8 cellular contexts compared by ENCODE assay signal in genomic region chr2:3576325-3576630, GRCh38. TPM values are rescaled to one million over a fixed set of nuclear protein-coding genes. Genes with fewer than 3 reads are reported as not detected.
A peak's percentile ranks its signal among the peaks of the same experiment; 100 is the strongest.
DNase-seq lines count a peak whose midpoint lies in the region; ATAC-seq and TF ChIP-seq lines count a peak whose summit lies in the region.
"Not testable (repeated sequence)": the region's sequence is repeated elsewhere in the genome, so short reads cannot be mapped to it uniquely, and the experiment has no call there.

No MANE protein-coding gene starts in this region.

- H3K27me3 ChIP-seq in HCT116 (ENCODE audit: insufficient read depth, low read length); SJSA1 (replicated peaks); effector memory CD4-positive, alpha-beta T cell (replicated peaks; ENCODE audit: control insufficient read depth, insufficient read depth, low read length, poor library complexity, severe bottlenecking); iPS DF 6.9 (ENCODE audit: control insufficient read depth, insufficient read depth, low read length); spleen (replicated peaks in 1 of 7): not testable (repeated sequence)

- not testable (repeated sequence) for TF ChIP-seq CTCF in AG04449 (IDR thresholded peaks at IDR 0.05; ENCODE audit: insufficient read depth, low read length, missing control alignments); HCT116 (IDR thresholded peaks at IDR 0.05 in 2 of 3, conservative IDR thresholded peaks at IDR 0.05 in 1 of 3; ENCODE audit: borderline replicate concordance in 1 of 3, insufficient read depth in 1 of 3, low read depth in 2 of 3, low read length in 2 of 3); spleen (IDR thresholded peaks at IDR 0.05 in 8 of 11, conservative IDR thresholded peaks at IDR 0.05 in 3 of 11)

- intact Hi-C loops in HCT116 (cut with micrococcal nuclease): not testable (repeated sequence)
- intact Hi-C loops in spleen (cut with DNase I; ENCODE audit: low total_unique reads): loop anchor here (5.0 kb wide), 1 partner anchor 76 kb away; no protein-coding TSS in a partner anchor

- peaks cover 28 to 49% (median 44%) of the 10 kb centered on the region in 4 donors for H3K4me1 Mint-ChIP-seq in naive thymus-derived CD8-positive, alpha-beta T cell

- peaks cover 37% of the 10 kb centered on the region; the same call in 1 of the 2 replicates for H4K20me1 ChIP-seq in HCT116 (ENCODE audit: insufficient read depth)

- H3K9ac ChIP-seq in HCT116 (ENCODE audit: low read length): peak overlapping the region; percentile 97

- BruUV-seq in HCT116 (replicated peaks; lab: Mats Ljungman, UMichigan): not testable (repeated sequence)

- H3K27ac Mint-ChIP-seq in activated naive CD4-positive, alpha-beta T cell treated with anti-CD3 and anti-CD28 coated beads, Interleukin-2, amount 50 U/mL, for 72 hours: peak overlapping the region; percentile 94 to 98
- peak overlapping the region; percentile 95 to 98 (median 97) for H3K27ac Mint-ChIP-seq in naive thymus-derived CD8-positive, alpha-beta T cell

- RAD21 ChIA-PET in HCT116 (lab: Charles Lee; ENCODE audit: low non-redundant PET in 1 of 2, low total read pairs in 2 of 2, uncharacterized antibody in 2 of 2, unreplicated experiment in 2 of 2): not testable (repeated sequence)

- not testable (repeated sequence) for DNase-seq in AG04449 (ENCODE audit: low read depth, low spot score); HCT116 (ENCODE audit: low read depth, low spot score); SJSA1 (ENCODE audit: low read depth in 1 of 2, low spot score in 2 of 2); activated naive CD4-positive, alpha-beta T cell treated with anti-CD3 and anti-CD28 coated beads, Interleukin-2, amount 50 U/mL, for 72 hours (ENCODE audit: low spot score in 2 of 2); effector memory CD4-positive, alpha-beta T cell; iPS DF 6.9 (ENCODE audit: low read depth, low spot score); naive thymus-derived CD8-positive, alpha-beta T cell; spleen

- POLR2A ChIA-PET in AG04449 (lab: Yijun Ruan, JAX): interaction anchor here (0.7 to 1.4 kb wide), 3 partner anchors 18 to 52 kb away, joined by 3 to 10 read pairs (median 3); partner anchors contain the start of gene RNASEH1
- POLR2A ChIA-PET in HCT116 (lab: Charles Lee): not testable (repeated sequence)
- POLR2A ChIA-PET in naive thymus-derived CD8-positive, alpha-beta T cell (lab: Charles Lee): interaction anchor here (0.6 to 4.5 kb wide), 10 partner anchors 8 to 197 kb away, joined by 3 to 63 read pairs (median 6); partner anchors contain the start of genes ADI1, RNASEH1 and TRAPPC12

- peaks cover 51 to 55% of the 10 kb centered on the region in 2 donors for H3K36me3 Mint-ChIP-seq in activated naive CD4-positive, alpha-beta T cell treated with anti-CD3 and anti-CD28 coated beads, Interleukin-2, amount 50 U/mL, for 72 hours
- H3K36me3 Mint-ChIP-seq in naive thymus-derived CD8-positive, alpha-beta T cell: peaks cover 8 to 56% (median 13%) of the 10 kb centered on the region in 3 donors

- H3K27ac ChIP-seq in HCT116 (ENCODE audit: low read depth, low read length) (peak overlapping the region; percentile 76), SJSA1 (peak overlapping the region; percentile 85), spleen (peak overlapping the region; percentile 76 to 95 (median 90))
- H3K27ac ChIP-seq in effector memory CD4-positive, alpha-beta T cell (ENCODE audit: insufficient read depth, low read length, poor library complexity, severe bottlenecking): peak overlapping the region; percentile 85
- H3K27ac ChIP-seq in iPS DF 6.9 (ENCODE audit: low read length): not testable (repeated sequence)

- H3K4me1 ChIP-seq in HCT116 (ENCODE audit: control insufficient read depth in 1 of 2, insufficient read depth in 2 of 2, low read length in 2 of 2): peaks cover 5 to 27% of the 10 kb centered on the region in 2 experiments; a peak in 3 of 4 replicates
- H3K4me1 ChIP-seq in SJSA1 (replicated peaks): peaks cover 22% of the 10 kb centered on the region
- not testable (repeated sequence) for H3K4me1 ChIP-seq in effector memory CD4-positive, alpha-beta T cell (ENCODE audit: control insufficient read depth, insufficient read depth, low read length, poor library complexity, severe bottlenecking); iPS DF 6.9 (ENCODE audit: control insufficient read depth, insufficient read depth, low read length)
- peaks cover 31 to 71% (median 52%) of the 10 kb centered on the region in 6 donors for H3K4me1 ChIP-seq in spleen

- not testable (repeated sequence) for H3K9me2 ChIP-seq in HCT116 (ENCODE audit: insufficient read depth)

- TF ChIP-seq POLR2A in HCT116 (IDR thresholded peaks at IDR 0.05; ENCODE audit: borderline replicate concordance, extremely low read depth, insufficient read depth, insufficient read length); spleen (IDR thresholded peaks at IDR 0.05): not testable (repeated sequence)

- not testable (repeated sequence) for H3K9me3 Mint-ChIP-seq in activated naive CD4-positive, alpha-beta T cell treated with anti-CD3 and anti-CD28 coated beads, Interleukin-2, amount 50 U/mL, for 72 hours; naive thymus-derived CD8-positive, alpha-beta T cell

- H2AFZ ChIP-seq in HCT116 (ENCODE audit: low read depth, low read length, poor library complexity, severe bottlenecking): not testable (repeated sequence)

- CTCF ChIA-PET in AG04449 (lab: Yijun Ruan, JAX): interaction anchor here (0.6 to 1.6 kb wide), 5 partner anchors 17 to 198 kb away, joined by 3 read pairs; partner anchors contain the start of gene EIPR1
- CTCF ChIA-PET in HCT116 (lab: Charles Lee): not testable (repeated sequence)

- peak overlapping the region; percentile 86 to 94 (median 90) for H3K4me3 Mint-ChIP-seq in naive thymus-derived CD8-positive, alpha-beta T cell

- H3K79me2 ChIP-seq in HCT116 (ENCODE audit: insufficient read depth, low read length): peaks cover 62% of the 10 kb centered on the region

- not testable (repeated sequence) for H3K9me3 ChIP-seq in HCT116 (ENCODE audit: control insufficient read depth in 1 of 2, insufficient read depth in 1 of 2, low read depth in 1 of 2, low read length in 2 of 2); SJSA1 (replicated peaks); effector memory CD4-positive, alpha-beta T cell (ENCODE audit: control insufficient read depth, low read length); iPS DF 6.9 (ENCODE audit: control insufficient read depth, insufficient read depth, low read length); spleen

- not testable (repeated sequence) for H3K27me3 Mint-ChIP-seq in naive thymus-derived CD8-positive, alpha-beta T cell

- TF ChIP-seq RAD21 in HCT116 (IDR thresholded peaks at IDR 0.05; ENCODE audit: low read depth): not testable (repeated sequence)

- ATAC-seq in HCT116; activated naive CD4-positive, alpha-beta T cell treated with anti-CD3 and anti-CD28 coated beads, Interleukin-2, amount 50 U/mL, for 72 hours; naive thymus-derived CD8-positive, alpha-beta T cell: not testable (repeated sequence)

- WGBS in iPS DF 6.9 (ENCODE audit: insufficient coverage, insufficient read length): no CpG with 5 or more reads among the region's 10 CpGs
- WGBS in spleen, 5 donors: 63 to 72% (median 69%) methylated on average over 10 of the region's 10 CpGs

- H3K4me3 ChIP-seq in AG04449 (ENCODE audit: low read depth, low read length) (peak overlapping the region; percentile 95), HCT116 (replicated peaks in 1 of 2; ENCODE audit: low read depth in 1 of 2, low read length in 2 of 2) (peak overlapping the region; percentile 88 to 95), SJSA1 (peak overlapping the region; percentile 55), iPS DF 6.9 (ENCODE audit: low read length) (peak overlapping the region; percentile 78; the same call in 1 of the 2 replicates), spleen (peak overlapping the region; percentile 61 to 86 (median 71))
- peak overlapping the region; percentile 74 for H3K4me3 ChIP-seq in effector memory CD4-positive, alpha-beta T cell (ENCODE audit: insufficient read depth, low read depth, low read length, poor library complexity, severe bottlenecking)

- H3K36me3 ChIP-seq in HCT116 (ENCODE audit: control insufficient read depth in 1 of 2, insufficient read depth in 2 of 2, low read length in 2 of 2) (peaks cover 47 to 55% of the 10 kb centered on the region in 2 experiments), SJSA1 (peaks cover 59% of the 10 kb centered on the region), iPS DF 6.9 (ENCODE audit: control insufficient read depth, insufficient read depth, low read length) (peaks cover 35% of the 10 kb centered on the region), spleen (peaks cover 0 to 53% (median 47%) of the 10 kb centered on the region in 6 donors)
- peaks cover 48% of the 10 kb centered on the region for H3K36me3 ChIP-seq in effector memory CD4-positive, alpha-beta T cell (ENCODE audit: control insufficient read depth, insufficient read depth, low read length)

- H3K4me2 ChIP-seq in HCT116 (ENCODE audit: low read length): peak overlapping the region; percentile 77

RNA-seq across cellular contexts. Expression of gene RPS7, which starts 1.2 kb away (rescaled TPM):
- total RNA-seq in HCT116 (2021; ENCODE audit: unreplicated experiment) (1,694 TPM), spleen (1,000 to 10,000 TPM in 6 of 7 donors, 100 to 1,000 TPM in 1; 901 to 3,930 (median 1,217) TPM)
- 1,040 and 1,126 TPM in 2 replicates for polyA plus RNA-seq in HCT116 (2012)
- 2,552 and 3,656 TPM in 2 replicates for total RNA-seq in SJSA1 (2014; rRNA removed; shearing (Covaris generic))
- 1,000 to 10,000 TPM; 1,548 to 2,231 TPM for total RNA-seq in activated naive CD4-positive, alpha-beta T cell treated with anti-CD3 and anti-CD28 coated beads, Interleukin-2, amount 50 U/mL, for 72 hours
- total RNA-seq in naive thymus-derived CD8-positive, alpha-beta T cell: 1,000 to 10,000 TPM; 1,560 to 1,585 TPM
- 1,000 to 10,000 TPM; 1,167 to 1,584 (median 1,521) TPM for polyA plus RNA-seq in naive thymus-derived CD8-positive, alpha-beta T cell
- polyA plus RNA-seq in spleen: 1,000 to 10,000 TPM; 3,976 to 6,688 (median 5,664) TPM

RNA-seq across cellular contexts. Expression of gene RNASEH1, which starts 18.1 kb away (rescaled TPM):
- total RNA-seq in HCT116 (2021; ENCODE audit: unreplicated experiment) (38.2 TPM), spleen (10 to 100 TPM; 17.9 to 24.7 (median 20.3) TPM)
- polyA plus RNA-seq in HCT116 (2012): 20.6 and 23.2 TPM in 2 replicates
- total RNA-seq in SJSA1 (2014; rRNA removed; shearing (Covaris generic)): 53.0 and 57.8 TPM in 2 replicates
- 10 to 100 TPM; 18.3 to 21.9 TPM for total RNA-seq in activated naive CD4-positive, alpha-beta T cell treated with anti-CD3 and anti-CD28 coated beads, Interleukin-2, amount 50 U/mL, for 72 hours
- total RNA-seq in naive thymus-derived CD8-positive, alpha-beta T cell: 10 to 100 TPM; 24.1 to 34.5 TPM
- 10 to 100 TPM; 35.4 to 47.0 (median 35.5) TPM for polyA plus RNA-seq in naive thymus-derived CD8-positive, alpha-beta T cell
- polyA plus RNA-seq in spleen: 10 to 100 TPM in 1 of 3 donors, 1 to 10 TPM in 2; 4.3 to 11.9 (median 6.3) TPM

RNA-seq across cellular contexts. Expression of gene COLEC11, which starts 18.6 kb away (rescaled TPM):
- total RNA-seq in HCT116 (2021; ENCODE audit: unreplicated experiment) (0.15 TPM), spleen (1 to 10 TPM in 6 of 7 donors, under 1 TPM in 1; 0.64 to 8.0 (median 4.7) TPM)
- 0.10 TPM in 1 of 2 replicates, not detected in the other for polyA plus RNA-seq in HCT116 (2012)
- total RNA-seq in SJSA1 (2014; rRNA removed; shearing (Covaris generic)): not detected in 2 replicates
- not detected for total RNA-seq in activated naive CD4-positive, alpha-beta T cell treated with anti-CD3 and anti-CD28 coated beads, Interleukin-2, amount 50 U/mL, for 72 hours
- total RNA-seq in naive thymus-derived CD8-positive, alpha-beta T cell: 1 to 10 TPM; 1.8 to 1.9 TPM
- not detected for polyA plus RNA-seq in naive thymus-derived CD8-positive, alpha-beta T cell
- polyA plus RNA-seq in spleen: 1 to 10 TPM; 1.9 to 3.2 (median 2.0) TPM

RNA-seq across cellular contexts. Expression of gene ADI1, which starts 56.9 kb away (rescaled TPM):
- total RNA-seq in HCT116 (2021; ENCODE audit: unreplicated experiment): 27.0 TPM
- polyA plus RNA-seq in HCT116 (2012): 14.9 and 20.5 TPM in 2 replicates
- 78.2 and 82.7 TPM in 2 replicates for total RNA-seq in SJSA1 (2014; rRNA removed; shearing (Covaris generic))
- 10 to 100 TPM; 29.3 to 39.3 TPM for total RNA-seq in activated naive CD4-positive, alpha-beta T cell treated with anti-CD3 and anti-CD28 coated beads, Interleukin-2, amount 50 U/mL, for 72 hours
- total RNA-seq in naive thymus-derived CD8-positive, alpha-beta T cell: 10 to 100 TPM; 30.1 to 33.2 TPM
- polyA plus RNA-seq in naive thymus-derived CD8-positive, alpha-beta T cell: 10 to 100 TPM; 22.0 to 28.5 (median 25.8) TPM
- total RNA-seq in spleen: 100 to 1,000 TPM in 1 of 7 donors, 10 to 100 TPM in 6; 36.5 to 106 (median 55.8) TPM
- 10 to 100 TPM; 31.8 to 56.0 (median 48.4) TPM for polyA plus RNA-seq in spleen
